Comparison of ENCODE assay signal across 1 cellular context in genomic region chr11:64372021-64372420, GRCh38.
TF ChIP-seq lines count a peak whose summit lies in the region.

No MANE protein-coding gene starts in this region.

TF ChIP-seq in GM23338, 12 proteins besides CTCF, POLR2A, EP300 and RAD21:
- no peak for TF ChIP-seq ZNF462 (CRISPR knock-in tag; IDR thresholded peaks at IDR 0.05)
- TF ChIP-seq ZNF114 (CRISPR knock-in tag; IDR thresholded peaks at IDR 0.05) = no peak
- no peak for TF ChIP-seq REST (IDR thresholded peaks at IDR 0.05; ENCODE audit: unreplicated experiment)
- TF ChIP-seq EZH2 (IDR thresholded peaks at IDR 0.05; ENCODE audit: low read depth, unreplicated experiment) = no peak
- TF ChIP-seq POLR2AphosphoS5 (IDR thresholded peaks at IDR 0.05; ENCODE audit: low read depth) = no peak
- TF ChIP-seq EZH2phosphoT487 (IDR thresholded peaks at IDR 0.05; ENCODE audit: unreplicated experiment) = no peak
- TF ChIP-seq CREB1 (CRISPR knock-in tag; IDR thresholded peaks at IDR 0.05; ENCODE audit: low read depth) = no peak
- TF ChIP-seq ETS1 (IDR thresholded peaks at IDR 0.05) = no peak
- TF ChIP-seq JUNB (IDR thresholded peaks at IDR 0.05; ENCODE audit: unreplicated experiment) = no peak
- no peak for TF ChIP-seq STAT1 (IDR thresholded peaks at IDR 0.05; ENCODE audit: unreplicated experiment)
- no peak for TF ChIP-seq NANOG (IDR thresholded peaks at IDR 0.05; ENCODE audit: borderline replicate concordance)
- TF ChIP-seq ZNF331 (CRISPR knock-in tag; IDR thresholded peaks at IDR 0.05; ENCODE audit: low read depth) = no peak
